Comparison of ENCODE assay signal across 9 cellular contexts in genomic region chr1:13356774-13357173, GRCh38. TPM values are rescaled to one million over a fixed set of nuclear protein-coding genes. Genes with fewer than 3 reads are reported as not detected.
DNase-seq lines count a peak whose midpoint lies in the region; ATAC-seq and TF ChIP-seq lines count a peak whose summit lies in the region.
"Not testable (repeated sequence)": the region's sequence is repeated elsewhere in the genome, so short reads cannot be mapped to it uniquely, and the experiment has no call there.
"Had no signal": no experiment of that assay in that cellular context is flagged by ENCODE, and none has a peak within 500 bp of the region (broad histone marks: within the 10 kb centered on the region; RNA-seq: fewer than 3 reads in every experiment).

No MANE protein-coding gene starts in this region.

- DNase-seq in CMK (ENCODE audit: low read depth) (peak; percentile 29), H7 (peak; percentile 23), NCI-H2029 (lab: John Stamatoyannopoulos, UW) (peak; percentile 60), RPMI7951 (ENCODE audit: low read depth) (peak; percentile 54), foreskin fibroblast (peak; percentile 1 to 34), middle frontal gyrus (ENCODE audit: extremely low spot score, low spot score) (peak; percentile 34)
- not testable (repeated sequence) for DNase-seq in ascending aorta (ENCODE audit: low spot score in 2 of 2)
- peak; percentile 27 for DNase-seq in stimulated activated naive B cell treated with anti-CD40 and anti-IgM and Interleukin-4, amounts not matched to agents 10 μg/mL and 1 μg/mL and 100 μg/mL, for 72 hours

- not testable (repeated sequence) for H3K27me3 Mint-ChIP-seq in stimulated activated naive B cell treated with anti-CD40 and anti-IgM and Interleukin-4, amounts not matched to agents 10 μg/mL and 1 μg/mL and 100 μg/mL, for 72 hours

- H3K27ac Mint-ChIP-seq in stimulated activated naive B cell treated with anti-CD40 and anti-IgM and Interleukin-4, amounts not matched to agents 10 μg/mL and 1 μg/mL and 100 μg/mL, for 72 hours: not testable (repeated sequence)

- intact Hi-C loops in ascending aorta (cut with DNase I): not testable (repeated sequence)

- H3K9me3 ChIP-seq in ascending aorta: not testable (repeated sequence)

- H3K9me3 Mint-ChIP-seq in stimulated activated naive B cell treated with anti-CD40 and anti-IgM and Interleukin-4, amounts not matched to agents 10 μg/mL and 1 μg/mL and 100 μg/mL, for 72 hours: not testable (repeated sequence)

- not testable (repeated sequence) for H3K27ac ChIP-seq in ascending aorta

- not testable (repeated sequence) for H3K4me3 Mint-ChIP-seq in stimulated activated naive B cell treated with anti-CD40 and anti-IgM and Interleukin-4, amounts not matched to agents 10 μg/mL and 1 μg/mL and 100 μg/mL, for 72 hours

- not testable (repeated sequence) for H3K4me3 ChIP-seq in H7 (ENCODE audit: insufficient read depth, low read depth, low read length); ascending aorta; foreskin fibroblast (ENCODE audit: low read depth in 1 of 2, low read length in 2 of 2)

- not testable (repeated sequence) for H3K4me1 ChIP-seq in ascending aorta

- TF ChIP-seq CTCF in ascending aorta (IDR thresholded peaks at IDR 0.05) (peak; percentile 19 to 44 (median 25)), foreskin fibroblast (IDR thresholded peaks at IDR 0.05; ENCODE audit: low read depth, low read length) (peak; percentile 40)

- H3K36me3 ChIP-seq in H7 (replicated peaks; ENCODE audit: control insufficient read depth, insufficient read depth, low read length); ascending aorta: not testable (repeated sequence)

- not testable (repeated sequence) for H3K4me1 Mint-ChIP-seq in stimulated activated naive B cell treated with anti-CD40 and anti-IgM and Interleukin-4, amounts not matched to agents 10 μg/mL and 1 μg/mL and 100 μg/mL, for 72 hours

- H3K36me3 Mint-ChIP-seq in stimulated activated naive B cell treated with anti-CD40 and anti-IgM and Interleukin-4, amounts not matched to agents 10 μg/mL and 1 μg/mL and 100 μg/mL, for 72 hours: not testable (repeated sequence)

- ATAC-seq in stimulated activated naive B cell treated with anti-CD40 and anti-IgM and Interleukin-4, amounts not matched to agents 10 μg/mL and 1 μg/mL and 100 μg/mL, for 72 hours (replicated peaks): peak in 1 of 2 donors; percentile 36

- H3K27me3 ChIP-seq in H7 (ENCODE audit: control insufficient read depth, insufficient read depth, low read length); ascending aorta: not testable (repeated sequence)

RNA-seq across cellular contexts. Expression of gene PRAMEF14, which starts 9.8 kb away (rescaled TPM):
- total RNA-seq in H7 (2014; rRNA removed; shearing (Covaris generic)): not detected in 2 replicates
- not detected in 2 replicates for total RNA-seq in RPMI7951 (2014; rRNA removed; shearing (Covaris generic))
- total RNA-seq in ascending aorta: not detected
- total RNA-seq: Right ventricle myocardium inferior had no signal

RNA-seq across cellular contexts. Expression of gene PRAMEF19, which starts 15.0 kb away (rescaled TPM):
- not detected in 2 replicates for total RNA-seq in H7 (2014; rRNA removed; shearing (Covaris generic))
- not detected in 2 replicates for total RNA-seq in RPMI7951 (2014; rRNA removed; shearing (Covaris generic))
- total RNA-seq in ascending aorta: not detected
- total RNA-seq: Right ventricle myocardium inferior had no signal

RNA-seq across cellular contexts. Expression of gene PRAMEF17, which starts 32.7 kb away (rescaled TPM):
- total RNA-seq in H7 (2014; rRNA removed; shearing (Covaris generic)): not detected in 2 replicates
- total RNA-seq in RPMI7951 (2014; rRNA removed; shearing (Covaris generic)): not detected in 2 replicates
- not detected for total RNA-seq in ascending aorta
- total RNA-seq: Right ventricle myocardium inferior had no signal

RNA-seq across cellular contexts. Expression of gene PRAMEF15, which starts 41.4 kb away (rescaled TPM):
- total RNA-seq in H7 (2014; rRNA removed; shearing (Covaris generic)): not detected in 2 replicates
- not detected in 2 replicates for total RNA-seq in RPMI7951 (2014; rRNA removed; shearing (Covaris generic))
- total RNA-seq in ascending aorta: not detected
- total RNA-seq: Right ventricle myocardium inferior had no signal

RNA-seq across cellular contexts. Expression of gene PRAMEF33, which starts 53.4 kb away (rescaled TPM):
- total RNA-seq in H7 (2014; rRNA removed; shearing (Covaris generic)): not detected in 2 replicates
- total RNA-seq in RPMI7951 (2014; rRNA removed; shearing (Covaris generic)): not detected in 2 replicates
- total RNA-seq in ascending aorta: not detected
- total RNA-seq: Right ventricle myocardium inferior had no signal
